In genomic region chr14:24114536-24115450, GRCh38 we compare ENCODE assay signal across 1 cellular context.
TF ChIP-seq lines count a peak whose summit lies in the region.

DCAF11 (plus strand) TSS chr14:24114777; CDS start chr14:24115595, 818 bp downstream.
NRL (minus strand) TSS chr14:24114949; CDS start chr14:24082848, 32,101 bp downstream.

TF ChIP-seq in GM12878, 131 proteins besides CTCF, POLR2A, EP300 and RAD21 (continued from another document and continues in another):
- TF ChIP-seq PKNOX1 (IDR thresholded peaks at IDR 0.05) (peak; percentile 98), ZNF24 (IDR thresholded peaks at IDR 0.05) (no peak), DPF2 (IDR thresholded peaks at IDR 0.05) (peak; percentile 96), ATF7 (IDR thresholded peaks at IDR 0.05; ENCODE audit: low read depth) (no peak; the same call in 1 of the 2 replicates), FOXM1 (IDR thresholded peaks at IDR 0.05; ENCODE audit: low read depth, low read length) (no peak), IKZF1 (conservative IDR thresholded peaks at IDR 0.05) (peak; percentile 23), SMC3 (IDR thresholded peaks at IDR 0.05; ENCODE audit: borderline replicate concordance, low read length) (no peak), SIX5 (IDR thresholded peaks at IDR 0.05; ENCODE audit: low read depth, low read length, severe bottlenecking) (no peak), ELK1 (IDR thresholded peaks at IDR 0.05; ENCODE audit: low read depth, low read length) (no peak; the same call in 1 of the 2 replicates), NR2F1 (conservative IDR thresholded peaks at IDR 0.05) (0 out of 2 replicates have a peak, but pooled peaks have one; percentile 7), ETV6 (conservative IDR thresholded peaks at IDR 0.05 in 1 of 2, IDR thresholded peaks at IDR 0.05 in 1 of 2; ENCODE audit: borderline replicate concordance in 1 of 2, low read depth in 1 of 2) (0 out of 4 replicates have a peak, but pooled peaks of 1 of the 2 experiments have one; percentile 3), PAX8 (IDR thresholded peaks at IDR 0.05) (no peak), SKIL (IDR thresholded peaks at IDR 0.05; ENCODE audit: low read depth, poor library complexity, severe bottlenecking) (peak; percentile 61), ZBTB11 (CRISPR knock-in tag; IDR thresholded peaks at IDR 0.05) (no peak), MEF2B (IDR thresholded peaks at IDR 0.05; ENCODE audit: partially characterized antibody, poor library complexity, severe bottlenecking) (no peak), CBFB (IDR thresholded peaks at IDR 0.05; ENCODE audit: low read depth) (no peak; the same call in none of the 2 replicates), EGR1 (IDR thresholded peaks at IDR 0.05; ENCODE audit: borderline replicate concordance in 1 of 2, low read depth in 2 of 2, low read length in 2 of 2) (peak; percentile 45 to 88), ZNF207 (IDR thresholded peaks at IDR 0.05; ENCODE audit: borderline replicate concordance) (peak; percentile 8; the same call in 1 of the 2 replicates), SMARCA5 (IDR thresholded peaks at IDR 0.05) (no peak), SRF (IDR thresholded peaks at IDR 0.05; ENCODE audit: low read depth in 2 of 2, low read length in 2 of 2) (peak in 1 of 2 experiments; percentile 33; a peak in 1 of 4 replicates), CBX5 (IDR thresholded peaks at IDR 0.05; ENCODE audit: low read depth) (no peak), NFYA (IDR thresholded peaks at IDR 0.05; ENCODE audit: borderline replicate concordance, low read depth, low read length) (peak; percentile 79), TCF7 (IDR thresholded peaks at IDR 0.05; ENCODE audit: borderline replicate concordance) (no peak), STAT1 (conservative IDR thresholded peaks at IDR 0.05) (peak; percentile 62; the same call in 1 of the 2 replicates), IKZF2 (IDR thresholded peaks at IDR 0.05) (no peak), RFX5 (IDR thresholded peaks at IDR 0.05; ENCODE audit: low read depth, low read length) (peak; percentile 86), RB1 (IDR thresholded peaks at IDR 0.05; ENCODE audit: borderline replicate concordance) (no peak), CHD1 (IDR thresholded peaks at IDR 0.05; ENCODE audit: low read depth, low read length) (no peak), ZNF592 (IDR thresholded peaks at IDR 0.05) (no peak), TCF3 (IDR thresholded peaks at IDR 0.05; ENCODE audit: borderline replicate concordance, insufficient read depth, low read depth, low read length) (no peak), JUNB (IDR thresholded peaks at IDR 0.05) (no peak), NFXL1 (IDR thresholded peaks at IDR 0.05; ENCODE audit: borderline replicate concordance) (no peak), BHLHE40 (IDR thresholded peaks at IDR 0.05; ENCODE audit: borderline replicate concordance in 1 of 2, low read depth in 2 of 2, low read length in 1 of 2) (peak in 1 of 2 experiments; percentile 92; a peak in 2 of 4 replicates), EED (IDR thresholded peaks at IDR 0.05; ENCODE audit: low read depth) (no peak), STAT3 (IDR thresholded peaks at IDR 0.05; ENCODE audit: low read depth, low read length) (no peak), POU2F2 (IDR thresholded peaks at IDR 0.05; ENCODE audit: borderline replicate concordance, low read depth, low read length) (no peak), ESRRA (IDR thresholded peaks at IDR 0.05; ENCODE audit: low read length) (no peak), MAX (IDR thresholded peaks at IDR 0.05; ENCODE audit: low read depth, low read length) (peak; percentile 88), E2F8 (IDR thresholded peaks at IDR 0.05; ENCODE audit: low read depth, partially characterized antibody) (no peak), SREBF1 (IDR thresholded peaks at IDR 0.05; ENCODE audit: low read length) (0 out of 2 replicates have a peak, but pooled peaks have one; percentile 3), ATF3 (IDR thresholded peaks at IDR 0.05; ENCODE audit: borderline replicate concordance, extremely low read depth, low read depth, low read length) (0 out of 2 replicates have a peak, but pooled peaks have one; percentile 40), MLLT1 (IDR thresholded peaks at IDR 0.05) (no peak), YY1 (IDR thresholded peaks at IDR 0.05; ENCODE audit: low read depth, low read length) (0 out of 2 replicates have a peak, but pooled peaks have one; percentile 18), HSF1 (IDR thresholded peaks at IDR 0.05; ENCODE audit: low read depth, low read length) (no peak)
